1 cellular context compared by ENCODE assay signal in genomic region chr2:215423928-215424540, GRCh38.
TF ChIP-seq lines count a peak whose summit lies in the region.

No MANE protein-coding gene starts in this region.

TF ChIP-seq in HepG2, 621 proteins besides CTCF, POLR2A, EP300 and RAD21 (continued from another document and continues in another):
- no peak for TF ChIP-seq THAP7 (CRISPR knock-in tag; IDR thresholded peaks at IDR 0.05)
- TF ChIP-seq THAP9 (CRISPR knock-in tag; IDR thresholded peaks at IDR 0.05; ENCODE audit: borderline replicate concordance), result no peak
- TF ChIP-seq ZNF576 (CRISPR knock-in tag; IDR thresholded peaks at IDR 0.05), result 0 out of 2 replicates have a peak, but pooled peaks have one; percentile 29
- peak; percentile 45; the same call in 1 of the 2 replicates for TF ChIP-seq POGZ (CRISPR knock-in tag; IDR thresholded peaks at IDR 0.05)
- TF ChIP-seq ZNF431 (CRISPR knock-in tag; IDR thresholded peaks at IDR 0.05; ENCODE audit: borderline replicate concordance, low read depth), result peak; percentile 28; the same call in 1 of the 2 replicates
- no peak for TF ChIP-seq TEF (CRISPR knock-in tag; IDR thresholded peaks at IDR 0.05)
- TF ChIP-seq PAF1 (CRISPR knock-in tag; IDR thresholded peaks at IDR 0.05), result peak; percentile 91
- no peak for TF ChIP-seq ZBTB37 (CRISPR knock-in tag; IDR thresholded peaks at IDR 0.05)
- TF ChIP-seq ZBTB38 (CRISPR knock-in tag; IDR thresholded peaks at IDR 0.05), result peak; percentile 68; the same call in 1 of the 2 replicates
- no peak for TF ChIP-seq PBX3 (CRISPR knock-in tag; IDR thresholded peaks at IDR 0.05; ENCODE audit: borderline replicate concordance)
- no peak for TF ChIP-seq ZNF563 (CRISPR knock-in tag; IDR thresholded peaks at IDR 0.05)
- TF ChIP-seq ZNF382 (CRISPR knock-in tag; IDR thresholded peaks at IDR 0.05; ENCODE audit: borderline replicate concordance), result no peak
- TF ChIP-seq ZNF260 (CRISPR knock-in tag; IDR thresholded peaks at IDR 0.05; ENCODE audit: borderline replicate concordance, low read depth), result no peak
- TF ChIP-seq BATF2 (CRISPR knock-in tag; IDR thresholded peaks at IDR 0.05), result 0 out of 2 replicates have a peak, but pooled peaks have one; percentile 41
- TF ChIP-seq ZNF776 (CRISPR knock-in tag; IDR thresholded peaks at IDR 0.05), result 0 out of 2 replicates have a peak, but pooled peaks have one; percentile 58
- TF ChIP-seq DR1 (CRISPR knock-in tag; IDR thresholded peaks at IDR 0.05), result no peak; the same call in 1 of the 2 replicates
- no peak for TF ChIP-seq MTA1 (CRISPR knock-in tag; IDR thresholded peaks at IDR 0.05; ENCODE audit: borderline replicate concordance)
- TF ChIP-seq ZNF572 (CRISPR knock-in tag; IDR thresholded peaks at IDR 0.05), result 0 out of 2 replicates have a peak, but pooled peaks have one; percentile 31
- TF ChIP-seq ZBTB42 (CRISPR knock-in tag; IDR thresholded peaks at IDR 0.05), result no peak
- no peak for TF ChIP-seq SYNCRIP (IDR thresholded peaks at IDR 0.05; ENCODE audit: insufficient read depth, low read depth, low read length)
- TF ChIP-seq ZNF709 (CRISPR knock-in tag; IDR thresholded peaks at IDR 0.05), result peak; percentile 48; the same call in 1 of the 2 replicates
- TF ChIP-seq TSC22D2 (CRISPR knock-in tag; IDR thresholded peaks at IDR 0.05; ENCODE audit: borderline replicate concordance), result no peak
- TF ChIP-seq PRPF4 (IDR thresholded peaks at IDR 0.05; ENCODE audit: low read depth, low read length, poor library complexity, severe bottlenecking), result peak; percentile 25
- peak; percentile 42; the same call in 1 of the 2 replicates for TF ChIP-seq SALL1 (CRISPR knock-in tag; IDR thresholded peaks at IDR 0.05)
- TF ChIP-seq MED1 (CRISPR knock-in tag; IDR thresholded peaks at IDR 0.05), result peak; percentile 31; the same call in 1 of the 2 replicates
- TF ChIP-seq POLR2G (IDR thresholded peaks at IDR 0.05; ENCODE audit: low read depth, low read length), result peak; percentile 75
- peak; percentile 53; the same call in 1 of the 2 replicates for TF ChIP-seq ZFP37 (CRISPR knock-in tag; IDR thresholded peaks at IDR 0.05; ENCODE audit: borderline replicate concordance)
- TF ChIP-seq POLR2AphosphoS5 (IDR thresholded peaks at IDR 0.05; ENCODE audit: low read depth, low read length), result peak; percentile 78
- 0 out of 2 replicates have a peak, but pooled peaks have one; percentile 37 for TF ChIP-seq ETS1 (CRISPR knock-in tag; IDR thresholded peaks at IDR 0.05)
- TF ChIP-seq KDM5B (CRISPR knock-in tag; IDR thresholded peaks at IDR 0.05; ENCODE audit: borderline replicate concordance), result 0 out of 2 replicates have a peak, but pooled peaks have one; percentile 49
- TF ChIP-seq MBD4 (IDR thresholded peaks at IDR 0.05; ENCODE audit: borderline replicate concordance, low read length), result peak; percentile 54; the same call in 1 of the 2 replicates
- TF ChIP-seq SSRP1 (CRISPR knock-in tag; IDR thresholded peaks at IDR 0.05), result peak; percentile 93; the same call in 1 of the 2 replicates
- peak; percentile 44; the same call in 1 of the 2 replicates for TF ChIP-seq ZNF816 (CRISPR knock-in tag; IDR thresholded peaks at IDR 0.05; ENCODE audit: borderline replicate concordance)
- 0 out of 2 replicates have a peak, but pooled peaks have one; percentile 44 for TF ChIP-seq MTERF4 (CRISPR knock-in tag; IDR thresholded peaks at IDR 0.05)
- no peak for TF ChIP-seq HNF1A (IDR thresholded peaks at IDR 0.05; ENCODE audit: low read depth)
- no peak for TF ChIP-seq HNF1A (CRISPR knock-in tag; IDR thresholded peaks at IDR 0.05; ENCODE audit: borderline replicate concordance)
- no peak for TF ChIP-seq ZFP36L2 (CRISPR knock-in tag; IDR thresholded peaks at IDR 0.05)
- TF ChIP-seq NFIC (IDR thresholded peaks at IDR 0.05; ENCODE audit: low read length), result 0 out of 2 replicates have a peak, but pooled peaks have one; percentile 46
- no peak for TF ChIP-seq ZNF546 (CRISPR knock-in tag; conservative IDR thresholded peaks at IDR 0.05)
- TF ChIP-seq ZNF556 (CRISPR knock-in tag; IDR thresholded peaks at IDR 0.05; ENCODE audit: borderline replicate concordance), result no peak
- 0 out of 2 replicates have a peak, but pooled peaks have one; percentile 61 for TF ChIP-seq NCOA5 (CRISPR knock-in tag; IDR thresholded peaks at IDR 0.05)
- no peak for TF ChIP-seq FOXA1 (IDR thresholded peaks at IDR 0.05)
- TF ChIP-seq FOXA1 (CRISPR knock-in tag; IDR thresholded peaks at IDR 0.05), result 0 out of 2 replicates have a peak, but pooled peaks have one; percentile 12
- 0 out of 2 replicates have a peak, but pooled peaks have one; percentile 23 for TF ChIP-seq ZNF589 (CRISPR knock-in tag; conservative IDR thresholded peaks at IDR 0.05)
- TF ChIP-seq CAMTA2 (CRISPR knock-in tag; IDR thresholded peaks at IDR 0.05; ENCODE audit: borderline replicate concordance), result 0 out of 2 replicates have a peak, but pooled peaks have one; percentile 67
- no peak for TF ChIP-seq ZNF615 (CRISPR knock-in tag; IDR thresholded peaks at IDR 0.05; ENCODE audit: borderline replicate concordance)
- no peak for TF ChIP-seq ETV6 (CRISPR knock-in tag; conservative IDR thresholded peaks at IDR 0.05)
- TF ChIP-seq SPEN (CRISPR knock-in tag; IDR thresholded peaks at IDR 0.05; ENCODE audit: low read depth), result no peak
- no peak for TF ChIP-seq HDAC1 (CRISPR knock-in tag; IDR thresholded peaks at IDR 0.05)
- peak; percentile 59; the same call in 1 of the 2 replicates for TF ChIP-seq ZNF800 (CRISPR knock-in tag; IDR thresholded peaks at IDR 0.05)
